Comparison of ENCODE assay signal across 39 cellular contexts in the genomic region with DNA sequence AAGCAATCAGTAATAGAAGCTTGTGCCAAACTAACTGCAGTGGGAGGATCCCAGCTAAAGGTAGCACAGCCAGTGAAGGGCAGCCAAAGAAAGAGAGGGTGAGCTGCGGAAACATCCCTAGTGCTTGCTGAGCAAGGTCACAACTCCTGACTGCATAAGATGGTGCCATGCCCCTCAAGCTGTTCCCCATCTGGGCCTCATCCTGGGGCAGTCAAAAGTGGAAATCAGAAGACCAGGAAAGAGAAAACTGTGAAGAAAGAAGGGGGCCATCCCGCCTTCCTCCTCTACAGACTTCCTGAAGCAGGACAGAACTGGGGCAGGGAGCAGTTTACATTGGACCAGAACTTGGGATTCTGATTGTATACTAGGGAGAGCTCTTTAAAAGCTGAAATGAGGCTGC.
"Had no signal": no experiment of that assay in that cellular context is flagged by ENCODE, and none has a peak within 500 bp of the region (broad histone marks: within the 10 kb centered on the region; RNA-seq: fewer than 3 reads in every experiment).

No MANE protein-coding gene starts in this region.

- H3K36me3 ChIP-seq: adrenal gland, brain microvascular endothelial cell, breast epithelium, cardiac muscle cell had no signal

- H3K27me3 Mint-ChIP-seq: activated B cell treated with CpG ODN at 0.5 μM for 24 hours; activated CD4-positive, alpha-beta memory T cell treated with anti-CD3 and anti-CD28 coated beads for 36 hours; activated CD4-positive, alpha-beta T cell treated with anti-CD3 and anti-CD28 coated beads, Interleukin-2, amount 10 ng/mL, durations not matched to agents 24 days and 14 days; activated CD8-positive, alpha-beta T cell treated with anti-CD3 and anti-CD28 coated beads for 36 hours; central memory CD8-positive, alpha-beta T cell; T-cell had no signal

- H3K27ac Mint-ChIP-seq: activated B cell treated with CpG ODN at 0.5 μM for 24 hours; activated CD4-positive, alpha-beta memory T cell treated with anti-CD3 and anti-CD28 coated beads for 36 hours; activated CD4-positive, alpha-beta T cell treated with anti-CD3 and anti-CD28 coated beads, Interleukin-2, amount 10 ng/mL, durations not matched to agents 24 days and 14 days; activated CD8-positive, alpha-beta T cell treated with anti-CD3 and anti-CD28 coated beads for 36 hours; activated naive CD4-positive, alpha-beta T cell treated with anti-CD3 and anti-CD28 coated beads for 36 hours; activated naive CD4-positive, alpha-beta T cell treated with anti-CD3 and anti-CD28 coated beads, Interleukin-2, amount 50 U/mL, for 72 hours; activated naive CD8-positive, alpha-beta T cell treated with anti-CD3 and anti-CD28 coated beads for 36 hours; activated T-cell treated with anti-CD3 and anti-CD28 coated beads, Interleukin-2, amount 50 U/mL, for 72 hours; activated T-helper 1 cell treated with anti-CD3 and anti-CD28 coated beads, Interleukin-12 subunit alpha, Interleukin-12 subunit beta, Interleukin-2, Interleukin-4 antibody, amounts not matched to agents 30 ng/mL and 10 ng/mL and 1 ng/mL, durations not matched to agents 14 hours and 24 hours and 36 hours; activated T-helper 17 cell treated with anti-CD3 and anti-CD28 coated beads, Interleukin-2, amount 50 U/mL, for 72 hours; T-cell; T-helper 2 cell treated with Interferon-gamma antibody and Interleukin-4, amounts not matched to agents 5 μg/mL and 100 μg/mL, for 36 hours had no signal

- H3K4me1 ChIP-seq: adrenal gland, body of pancreas, breast epithelium had no signal

- H3K36me3 Mint-ChIP-seq: activated CD4-positive, alpha-beta memory T cell treated with anti-CD3 and anti-CD28 coated beads for 36 hours; activated naive CD4-positive, alpha-beta T cell treated with anti-CD3 and anti-CD28 coated beads, Interleukin-2, amount 50 U/mL, for 72 hours; activated naive CD8-positive, alpha-beta T cell treated with anti-CD3 and anti-CD28 coated beads for 36 hours; T-cell had no signal

- H3K27me3 ChIP-seq: adrenal gland, body of pancreas, brain microvascular endothelial cell, breast epithelium, cardiac muscle cell had no signal

- H3K4me1 Mint-ChIP-seq: activated B cell treated with CpG ODN at 0.5 μM for 24 hours; activated CD4-positive, alpha-beta T cell treated with anti-CD3 and anti-CD28 coated beads, Interleukin-2, amount 10 ng/mL, durations not matched to agents 24 days and 14 days; activated naive CD8-positive, alpha-beta T cell treated with anti-CD3 and anti-CD28 coated beads for 36 hours; activated T-helper 17 cell treated with anti-CD3 and anti-CD28 coated beads, Interleukin-2, amount 50 U/mL, for 72 hours; central memory CD8-positive, alpha-beta T cell; T-cell had no signal

- H3K9me3 ChIP-seq: adrenal gland, body of pancreas, breast epithelium had no signal

- H3K4me3 Mint-ChIP-seq: activated B cell treated with CpG ODN at 0.5 μM for 24 hours; activated CD4-positive, alpha-beta memory T cell treated with anti-CD3 and anti-CD28 coated beads for 36 hours; activated CD4-positive, alpha-beta T cell treated with anti-CD3 and anti-CD28 coated beads, Interleukin-2, amount 10 ng/mL, durations not matched to agents 24 days and 14 days; activated CD8-positive, alpha-beta T cell treated with anti-CD3 and anti-CD28 coated beads for 36 hours; activated naive CD4-positive, alpha-beta T cell treated with anti-CD3 and anti-CD28 coated beads for 36 hours; activated naive CD8-positive, alpha-beta T cell treated with anti-CD3 and anti-CD28 coated beads for 36 hours; activated T-cell treated with anti-CD3 and anti-CD28 coated beads, Interleukin-2, amount 50 U/mL, for 4 hours; activated T-cell treated with anti-CD3 and anti-CD28 coated beads, Interleukin-2, amount 50 U/mL, for 72 hours; activated T-helper 1 cell treated with anti-CD3 and anti-CD28 coated beads, Interleukin-12 subunit alpha, Interleukin-12 subunit beta, Interleukin-2, Interleukin-4 antibody, amounts not matched to agents 30 ng/mL and 10 ng/mL and 1 ng/mL, durations not matched to agents 14 hours and 24 hours and 36 hours; activated T-helper 17 cell treated with anti-CD3 and anti-CD28 coated beads, Interleukin-2, amount 50 U/mL, for 72 hours; central memory CD8-positive, alpha-beta T cell; T-cell; T-helper 2 cell treated with Interferon-gamma antibody and Interleukin-4, amounts not matched to agents 5 μg/mL and 100 μg/mL, for 36 hours had no signal

- H3K4me3 ChIP-seq: adrenal gland, body of pancreas, breast epithelium, cardiac muscle cell had no signal

- H3K27ac ChIP-seq: adrenal gland, body of pancreas, brain microvascular endothelial cell, breast epithelium, cardiac muscle cell, VCaP had no signal

- DNase-seq: activated B cell treated with CpG ODN at 0.5 μM for 24 hours; activated CD4-positive, alpha-beta memory T cell treated with anti-CD3 and anti-CD28 coated beads for 36 hours; activated CD4-positive, alpha-beta T cell treated with anti-CD3 and anti-CD28 coated beads for 4 hours; activated CD4-positive, alpha-beta T cell treated with anti-CD3 and anti-CD28 coated beads, Interleukin-2, amount 10 ng/mL, durations not matched to agents 24 days and 14 days; activated CD4-positive, alpha-beta T cell treated with anti-CD3 and anti-CD28 coated beads, Interleukin-2, amount 50 U/mL, for 1 hour; activated CD4-positive, alpha-beta T cell treated with anti-CD3 and anti-CD28 coated beads, Interleukin-2, amount 50 U/mL, for 4 hours; activated CD4-positive, CD25-positive, alpha-beta regulatory T cell treated with anti-CD3 and anti-CD28 coated beads, Interleukin-2, amount 50 U/mL, for 72 hours; activated CD8-positive, alpha-beta memory T cell treated with anti-CD3 and anti-CD28 coated beads, Interleukin-2, amount 50 U/mL, for 4 hours; activated CD8-positive, alpha-beta T cell treated with anti-CD3 and anti-CD28 coated beads for 36 hours; activated effector memory CD4-positive, alpha-beta T cell treated with anti-CD3 and anti-CD28 coated beads, Interleukin-2, amount 50 U/mL, for 16 hours; activated gamma-delta T cell treated with Interleukin-2 at 50 U/mL for 16 hours; activated naive CD4-positive, alpha-beta T cell; activated naive CD4-positive, alpha-beta T cell treated with anti-CD3 and anti-CD28 coated beads for 36 hours; activated naive CD4-positive, alpha-beta T cell treated with anti-CD3 and anti-CD28 coated beads, Interleukin-2, amount 50 U/mL, for 16 hours; activated naive CD8-positive, alpha-beta T cell treated with anti-CD3 and anti-CD28 coated beads for 36 hours; activated T-cell treated with anti-CD3 and anti-CD28 coated beads for 4 hours; activated T-cell treated with anti-CD3 and anti-CD28 coated beads, Interleukin-2, amount 50 U/mL, for 1 hour; activated T-cell treated with anti-CD3 and anti-CD28 coated beads, Interleukin-2, amount 50 U/mL, for 4 hours; activated T-cell treated with anti-CD3 and anti-CD28 coated beads, Interleukin-2, amount 50 U/mL, for 72 hours; adrenal gland; amniotic stem cell; aorta; body of pancreas; brain microvascular endothelial cell; caudate nucleus; cerebellar nuclear complex; T-cell; T-helper 2 cell; T-helper 9 cell had no signal

- FAIRE-seq: astrocyte, TTC549 had no signal

- H3K9me3 Mint-ChIP-seq: activated CD4-positive, alpha-beta memory T cell treated with anti-CD3 and anti-CD28 coated beads for 36 hours; activated CD4-positive, alpha-beta T cell treated with anti-CD3 and anti-CD28 coated beads, Interleukin-2, amount 10 ng/mL, durations not matched to agents 24 days and 14 days; activated CD8-positive, alpha-beta T cell treated with anti-CD3 and anti-CD28 coated beads for 36 hours; activated naive CD4-positive, alpha-beta T cell treated with anti-CD3 and anti-CD28 coated beads for 36 hours; activated naive CD4-positive, alpha-beta T cell treated with anti-CD3 and anti-CD28 coated beads, Interleukin-2, amount 50 U/mL, for 72 hours; activated naive CD8-positive, alpha-beta T cell treated with anti-CD3 and anti-CD28 coated beads for 36 hours; activated T-cell treated with anti-CD3 and anti-CD28 coated beads, Interleukin-2, amount 50 U/mL, for 4 hours; activated T-helper 1 cell treated with anti-CD3 and anti-CD28 coated beads, Interleukin-12 subunit alpha, Interleukin-12 subunit beta, Interleukin-2, Interleukin-4 antibody, amounts not matched to agents 30 ng/mL and 10 ng/mL and 1 ng/mL, durations not matched to agents 14 hours and 24 hours and 36 hours; activated T-helper 17 cell treated with anti-CD3 and anti-CD28 coated beads, Interleukin-2, amount 50 U/mL, for 72 hours; T-cell; T-helper 2 cell treated with Interferon-gamma antibody and Interleukin-4, amounts not matched to agents 5 μg/mL and 100 μg/mL, for 36 hours had no signal
